ENCODE assay signal across 11 cellular contexts in the genomic region with DNA sequence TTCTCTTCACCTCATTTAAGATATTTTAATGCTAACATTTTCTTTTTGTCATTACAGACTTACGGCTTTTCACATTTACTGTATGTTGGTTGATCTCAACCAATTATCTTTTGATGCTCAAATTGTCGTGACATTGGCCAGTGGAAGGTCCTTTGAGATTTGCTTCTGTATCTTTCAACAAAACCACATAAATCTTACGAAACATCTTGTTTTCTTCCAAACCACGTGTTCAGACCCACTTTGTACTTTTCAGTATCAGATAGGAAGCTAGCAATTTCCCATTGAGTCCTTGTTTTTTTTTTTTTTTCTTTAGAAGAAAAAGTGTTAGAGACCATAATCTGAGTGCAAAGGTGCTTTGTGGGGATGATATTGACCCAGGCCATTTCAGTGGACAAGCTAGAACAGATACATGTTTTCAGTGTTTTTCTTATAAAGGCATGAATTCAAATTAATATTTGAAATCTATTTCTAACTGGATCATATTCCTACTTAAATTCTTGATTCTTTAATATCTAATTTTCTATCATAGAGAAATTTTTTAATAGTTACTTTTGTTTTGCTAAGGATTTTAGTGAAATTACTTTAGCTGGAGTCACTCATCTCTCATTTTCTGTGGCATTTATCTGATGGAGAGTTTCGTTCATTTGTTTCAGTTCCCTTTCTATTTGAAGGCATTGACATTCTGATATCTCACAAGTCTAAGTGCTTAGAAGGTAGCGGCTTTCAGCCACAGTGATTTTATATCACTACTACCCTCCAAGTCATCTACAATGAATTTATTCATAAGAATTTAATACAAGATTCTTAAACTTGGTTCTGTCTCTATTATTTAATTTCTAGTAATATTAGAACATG. TPM values are rescaled to one million over a fixed set of nuclear protein-coding genes. Genes with fewer than 3 reads are reported as not detected.
DNase-seq lines count a peak whose midpoint lies in the region; ATAC-seq and FAIRE-seq lines count a peak whose summit lies in the region.
"Had no signal": no experiment of that assay in that cellular context is flagged by ENCODE, and none has a peak within 500 bp of the region (broad histone marks: within the 10 kb centered on the region; RNA-seq: fewer than 3 reads in every experiment).

No MANE protein-coding gene starts in this region.

- H3K4me1 Mint-ChIP-seq in stimulated activated memory B cell treated with anti-CD40 and anti-IgM and Interleukin-4, amounts not matched to agents 10 μg/mL and 1 μg/mL and 100 μg/mL, for 72 hours, result peaks cover 46% of the 10 kb centered on the region

- no peaks in the 10 kb centered on the region for H3K9me3 Mint-ChIP-seq in stimulated activated memory B cell treated with anti-CD40 and anti-IgM and Interleukin-4, amounts not matched to agents 10 μg/mL and 1 μg/mL and 100 μg/mL, for 72 hours
- H3K9me3 Mint-ChIP-seq in activated naive CD4-positive, alpha-beta T cell treated with anti-CD3 and anti-CD28 coated beads, Interleukin-2, amount 50 U/mL, for 72 hours, result no peaks in the 10 kb centered on the region

- peak; percentile 93 for ATAC-seq in HG02763 (IDR thresholded peaks at IDR 0.05; ENCODE audit: unreplicated experiment)
- peak; percentile 93 for ATAC-seq in HG03558 (IDR thresholded peaks at IDR 0.05; ENCODE audit: extremely low read depth, unreplicated experiment)
- ATAC-seq in stimulated activated memory B cell treated with anti-CD40 and anti-IgM and Interleukin-4, amounts not matched to agents 10 μg/mL and 1 μg/mL and 100 μg/mL, for 72 hours, result peak; percentile 90
- ATAC-seq in activated naive CD4-positive, alpha-beta T cell treated with anti-CD3 and anti-CD28 coated beads, Interleukin-2, amount 50 U/mL, for 72 hours, result no peak

- peak overlapping the region; percentile 83 for H3K27ac Mint-ChIP-seq in stimulated activated memory B cell treated with anti-CD40 and anti-IgM and Interleukin-4, amounts not matched to agents 10 μg/mL and 1 μg/mL and 100 μg/mL, for 72 hours
- H3K27ac Mint-ChIP-seq in activated naive CD4-positive, alpha-beta T cell treated with anti-CD3 and anti-CD28 coated beads, Interleukin-2, amount 50 U/mL, for 72 hours, result no peak overlapping the region

- H3K27me3 Mint-ChIP-seq in stimulated activated memory B cell treated with anti-CD40 and anti-IgM and Interleukin-4, amounts not matched to agents 10 μg/mL and 1 μg/mL and 100 μg/mL, for 72 hours, result no peaks in the 10 kb centered on the region

- H3K4me3 Mint-ChIP-seq in stimulated activated memory B cell treated with anti-CD40 and anti-IgM and Interleukin-4, amounts not matched to agents 10 μg/mL and 1 μg/mL and 100 μg/mL, for 72 hours, result peak overlapping the region; percentile 62

- FAIRE-seq in GM19239 (lab: Jason Lieb, UNC), result peak; percentile 95

- H3K36me3 Mint-ChIP-seq in stimulated activated memory B cell treated with anti-CD40 and anti-IgM and Interleukin-4, amounts not matched to agents 10 μg/mL and 1 μg/mL and 100 μg/mL, for 72 hours, result peaks cover 54% of the 10 kb centered on the region
- H3K36me3 Mint-ChIP-seq in activated naive CD4-positive, alpha-beta T cell treated with anti-CD3 and anti-CD28 coated beads, Interleukin-2, amount 50 U/mL, for 72 hours, result peaks cover 12 to 16% of the 10 kb centered on the region in 2 donors

- DNase-seq in GM19239 (ENCODE audit: insufficient read length, low spot score), result peak; percentile 19
- DNase-seq in amniotic stem cell (lab: John Stamatoyannopoulos, UW), result no peak
- no peak for DNase-seq in activated naive CD4-positive, alpha-beta T cell treated with anti-CD3 and anti-CD28 coated beads, Interleukin-2, amount 50 U/mL, for 72 hours (ENCODE audit: low spot score in 2 of 2)
- no peak for DNase-seq in amygdala (lab: John Stamatoyannopoulos, UW)
- DNase-seq: activated T-cell treated with anti-CD3 and anti-CD28 coated beads for 4 hours, cortex of kidney, DND-41, NCI-H2171 had no signal

RNA-seq across cellular contexts. Expression of a gene that starts 26.7 kb away (rescaled TPM):
- total RNA-seq in activated naive CD4-positive, alpha-beta T cell treated with anti-CD3 and anti-CD28 coated beads, Interleukin-2, amount 50 U/mL, for 72 hours, result 10 to 100 TPM; 11.5 to 18.9 TPM

Comparison
In these comparisons a context has a peak if more than half of its experiments do, and no peak if none do; other contexts are left out.
1. ATAC-seq: peak in HG02763 (single experiment), HG03558 (single experiment) and stimulated activated memory B cell treated with anti-CD40 and anti-IgM and Interleukin-4, amounts not matched to agents 10 μg/mL and 1 μg/mL and 100 μg/mL, for 72 hours (single experiment); none in activated naive CD4-positive, alpha-beta T cell treated with anti-CD3 and anti-CD28 coated beads, Interleukin-2, amount 50 U/mL, for 72 hours (0 of 2).